In the genomic region with DNA sequence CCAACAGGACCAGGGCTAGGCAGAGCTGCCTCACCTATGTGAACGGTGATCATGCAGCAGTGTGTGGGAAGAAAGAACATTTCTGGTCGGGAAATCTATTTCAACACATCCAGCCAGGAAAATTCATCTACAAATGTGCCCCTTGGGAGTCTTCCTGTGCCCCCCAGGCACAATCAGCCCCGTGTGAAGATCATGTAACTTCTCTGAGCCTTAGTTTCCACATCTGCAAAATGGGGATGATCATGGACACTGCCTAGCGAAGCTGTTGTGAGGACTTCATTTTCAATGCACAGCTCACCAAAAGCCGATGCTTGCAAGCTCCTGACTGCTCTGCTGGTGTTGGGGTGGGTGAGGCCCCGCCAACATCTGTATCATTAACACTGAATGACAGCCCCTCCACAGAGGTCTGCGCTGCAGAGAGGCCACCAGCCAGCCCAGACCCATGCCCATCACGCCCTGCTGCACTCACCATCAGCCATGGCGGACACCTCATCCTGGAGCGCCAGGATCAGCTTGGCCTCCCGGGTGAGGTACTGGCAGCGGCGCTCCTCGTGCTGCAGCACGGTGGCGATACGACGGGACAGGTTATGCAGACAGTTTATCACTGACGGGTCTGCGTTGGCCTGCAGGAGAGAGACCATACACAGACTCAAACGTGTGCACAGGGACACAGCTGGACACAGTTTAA, we compare ENCODE assay signal across 2 cellular contexts.
TF ChIP-seq lines count a peak whose summit lies in the region.

No MANE protein-coding gene starts in this region.

TF ChIP-seq in A549, 52 proteins besides CTCF, POLR2A, EP300 and RAD21 (continued from another document):
- TF ChIP-seq, protein P1, sequence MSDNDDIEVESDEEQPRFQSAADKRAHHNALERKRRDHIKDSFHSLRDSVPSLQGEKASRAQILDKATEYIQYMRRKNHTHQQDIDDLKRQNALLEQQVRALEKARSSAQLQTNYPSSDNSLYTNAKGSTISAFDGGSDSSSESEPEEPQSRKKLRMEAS (IDR thresholded peaks at IDR 0.05), result no peak
- TF ChIP-seq KDM5A (IDR thresholded peaks at IDR 0.05), result no peak
- no peak for TF ChIP-seq ZFP36 (IDR thresholded peaks at IDR 0.05; ENCODE audit: borderline replicate concordance, partially characterized antibody)
- TF ChIP-seq, protein P2, sequence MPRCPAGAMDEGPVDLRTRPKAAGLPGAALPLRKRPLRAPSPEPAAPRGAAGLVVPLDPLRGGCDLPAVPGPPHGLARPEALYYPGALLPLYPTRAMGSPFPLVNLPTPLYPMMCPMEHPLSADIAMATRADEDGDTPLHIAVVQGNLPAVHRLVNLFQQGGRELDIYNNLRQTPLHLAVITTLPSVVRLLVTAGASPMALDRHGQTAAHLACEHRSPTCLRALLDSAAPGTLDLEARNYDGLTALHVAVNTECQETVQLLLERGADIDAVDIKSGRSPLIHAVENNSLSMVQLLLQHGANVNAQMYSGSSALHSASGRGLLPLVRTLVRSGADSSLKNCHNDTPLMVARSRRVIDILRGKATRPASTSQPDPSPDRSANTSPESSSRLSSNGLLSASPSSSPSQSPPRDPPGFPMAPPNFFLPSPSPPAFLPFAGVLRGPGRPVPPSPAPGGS (IDR thresholded peaks at IDR 0.05), result no peak
- TF ChIP-seq FOXS1 (CRISPR knock-in tag; IDR thresholded peaks at IDR 0.05), result no peak
- no peak for TF ChIP-seq NPAS2 (CRISPR knock-in tag; IDR thresholded peaks at IDR 0.05; ENCODE audit: borderline replicate concordance)
- TF ChIP-seq RCOR1 (IDR thresholded peaks at IDR 0.05; ENCODE audit: low read depth, low read length), result no peak
- no peak for TF ChIP-seq ESRRA (IDR thresholded peaks at IDR 0.05; ENCODE audit: borderline replicate concordance, low read length)
- TF ChIP-seq RFX5 (IDR thresholded peaks at IDR 0.05), result no peak
- TF ChIP-seq USF2 (IDR thresholded peaks at IDR 0.05), result no peak
- TF ChIP-seq ZSCAN20 (CRISPR knock-in tag; IDR thresholded peaks at IDR 0.05), result no peak
- no peak for TF ChIP-seq FOSB (CRISPR knock-in tag; IDR thresholded peaks at IDR 0.05)
- TF ChIP-seq MAZ (IDR thresholded peaks at IDR 0.05; ENCODE audit: borderline replicate concordance, low read depth, low read length), result no peak
- TF ChIP-seq FOSL2 (IDR thresholded peaks at IDR 0.05), result no peak
- no peak for TF ChIP-seq FOSL2 (CRISPR knock-in tag; IDR thresholded peaks at IDR 0.05)

TF ChIP-seq in HEK293, 187 proteins besides CTCF, POLR2A, EP300 and RAD21 (continued from another document):
- TF ChIP-seq, protein P3, sequence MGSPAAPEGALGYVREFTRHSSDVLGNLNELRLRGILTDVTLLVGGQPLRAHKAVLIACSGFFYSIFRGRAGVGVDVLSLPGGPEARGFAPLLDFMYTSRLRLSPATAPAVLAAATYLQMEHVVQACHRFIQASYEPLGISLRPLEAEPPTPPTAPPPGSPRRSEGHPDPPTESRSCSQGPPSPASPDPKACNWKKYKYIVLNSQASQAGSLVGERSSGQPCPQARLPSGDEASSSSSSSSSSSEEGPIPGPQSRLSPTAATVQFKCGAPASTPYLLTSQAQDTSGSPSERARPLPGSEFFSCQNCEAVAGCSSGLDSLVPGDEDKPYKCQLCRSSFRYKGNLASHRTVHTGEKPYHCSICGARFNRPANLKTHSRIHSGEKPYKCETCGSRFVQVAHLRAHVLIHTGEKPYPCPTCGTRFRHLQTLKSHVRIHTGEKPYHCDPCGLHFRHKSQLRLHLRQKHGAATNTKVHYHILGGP (tag by site-specific recombination; IDR thresholded peaks at IDR 0.05), result no peak
- TF ChIP-seq ZNF677 (tag by site-specific recombination; IDR thresholded peaks at IDR 0.05) (no peak), ZNF473 (tag by site-specific recombination; IDR thresholded peaks at IDR 0.05) (no peak), ZNF600 (tag by site-specific recombination; IDR thresholded peaks at IDR 0.05) (peak; percentile 47; the same call in 1 of the 2 replicates)
